ENCODE assay signal across 1 cellular context in genomic region chr2:69152847-69153246, GRCh38.
TF ChIP-seq lines count a peak whose summit lies in the region.

No MANE protein-coding gene starts in this region.

TF ChIP-seq in HepG2, 621 proteins besides CTCF, POLR2A, EP300 and RAD21 (continued from another document):
- TF ChIP-seq ATF2 (CRISPR knock-in tag; IDR thresholded peaks at IDR 0.05) = no peak
